Comparison of ENCODE assay signal across 8 cellular contexts in the genomic region with DNA sequence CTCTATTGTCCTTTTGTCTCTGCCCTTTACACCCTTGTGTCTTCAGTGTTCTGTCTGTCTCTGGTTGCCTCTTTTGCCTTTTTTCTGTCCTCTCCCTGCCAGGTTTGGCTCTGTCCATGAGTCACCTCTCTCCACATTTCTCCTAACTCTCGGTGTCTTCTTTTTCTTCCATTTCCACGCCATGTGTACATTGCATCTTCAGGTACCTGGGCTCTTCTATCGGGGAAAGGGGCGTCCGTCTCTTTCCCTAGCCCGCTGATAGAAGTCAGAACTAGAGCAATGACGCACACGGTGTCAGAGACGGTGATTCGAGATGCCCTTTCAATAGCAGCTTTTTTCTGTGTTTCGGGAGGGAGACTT. TPM values are rescaled to one million over a fixed set of nuclear protein-coding genes. Genes with fewer than 3 reads are reported as not detected.
A peak's percentile ranks its signal among the peaks of the same experiment; 100 is the strongest.
DNase-seq lines count a peak whose midpoint lies in the region; ATAC-seq, FAIRE-seq and TF ChIP-seq lines count a peak whose summit lies in the region.

No MANE protein-coding gene starts in this region.

- H3K4me3 ChIP-seq in kidney (ENCODE audit: low read length in 2 of 2) = peak overlapping the region; percentile 83 to 100

- H3K9me3 ChIP-seq in kidney (ENCODE audit: control insufficient read depth in 1 of 2, low read length in 2 of 2) = no peaks in the 10 kb centered on the region

- CTCF ChIA-PET in MCF 10A (lab: Yijun Ruan, JAX) = interaction anchor here (0.6 kb wide), 1 partner anchor 131 kb away, joined by 3 read pairs; no protein-coding TSS in a partner anchor

- H3K4me1 Mint-ChIP-seq in MCF 10A (ENCODE audit: insufficient read depth, unreplicated experiment) = peaks cover 42% of the 10 kb centered on the region

- peaks cover 16% of the 10 kb centered on the region for H3K36me3 Mint-ChIP-seq in MCF 10A (ENCODE audit: insufficient read depth, unreplicated experiment)

- no TSS peak for BruUV-seq in MCF 10A (replicated peaks; lab: Mats Ljungman, UMichigan)

- TF ChIP-seq POLR2A in GM18505 (IDR thresholded peaks at IDR 0.05; ENCODE audit: borderline replicate concordance, extremely low read depth, insufficient read depth, insufficient read length) = no peak

- H3K27ac ChIP-seq in 22Rv1 = peak overlapping the region; percentile 74
- H3K27ac ChIP-seq in kidney (ENCODE audit: low read depth in 2 of 2, low read length in 2 of 2) = peak overlapping the region in 1 of 2 donors; percentile 66

- FAIRE-seq in kidney (lab: Jason Lieb, UNC) = no peak

- peaks cover 0 to 6% of the 10 kb centered on the region in 2 donors for H3K36me3 ChIP-seq in kidney (ENCODE audit: control insufficient read depth in 1 of 2, insufficient read depth in 2 of 2, low read length in 2 of 2)

- no peaks in the 10 kb centered on the region for H3K9me3 Mint-ChIP-seq in MCF 10A (ENCODE audit: unreplicated experiment)

- TF ChIP-seq CTCF in 22Rv1 (IDR thresholded peaks at IDR 0.05) (no peak), MCF 10A (IDR thresholded peaks at IDR 0.05; ENCODE audit: unreplicated experiment) (no peak), kidney (IDR thresholded peaks at IDR 0.05; ENCODE audit: borderline replicate concordance, extremely low read depth, insufficient read depth) (no peak)

- DNase-seq in T follicular helper cell (ENCODE audit: low read depth) (peak; percentile 16), MCF 10A (ENCODE audit: unreplicated experiment) (peak; percentile 34), kidney (no peak)
- peak; percentile 53 for DNase-seq in stimulated activated CD4-positive, alpha-beta T cell treated with anti-CD3 and anti-CD28 coated beads, Interleukin-4, amount 100 ng/mL, for 24 hours

- H3K9ac ChIP-seq in kidney (ENCODE audit: low read length in 2 of 2) = peak overlapping the region; percentile 89 to 97

- no peaks in the 10 kb centered on the region for H3K27me3 Mint-ChIP-seq in MCF 10A (ENCODE audit: insufficient read depth, unreplicated experiment)

- H3K27ac Mint-ChIP-seq in MCF 10A (ENCODE audit: low read depth, unreplicated experiment) = peak overlapping the region; percentile 98

- POLR2A ChIA-PET in MCF 10A (lab: Yijun Ruan, JAX) = interaction anchor here (0.7 to 1.0 kb wide), 6 partner anchors 8 to 1078 kb away, joined by 3 to 7 read pairs (median 3); partner anchors contain the start of gene LSG1

- intact Hi-C loops in MCF 10A (cut with micrococcal nuclease) (no loop called here), kidney (cut with DNase I) (no loop called here)

- ATAC-seq in GM18505 (IDR thresholded peaks at IDR 0.05; ENCODE audit: unreplicated experiment) (peak; percentile 9), HG03521 (IDR thresholded peaks at IDR 0.05; ENCODE audit: unreplicated experiment) (peak; percentile 30), GM18861 (IDR thresholded peaks at IDR 0.05; ENCODE audit: unreplicated experiment) (no peak)

- H3K4me1 ChIP-seq in kidney (ENCODE audit: control insufficient read depth in 1 of 2, insufficient read depth in 1 of 2, low read depth in 1 of 2, low read length in 2 of 2) = peaks cover 2 to 4% of the 10 kb centered on the region in 2 donors

- peak overlapping the region; percentile 100 for H3K4me3 Mint-ChIP-seq in MCF 10A (ENCODE audit: unreplicated experiment)

RNA-seq across cellular contexts. Expression of gene OPA1, which starts 0.6 kb away (rescaled TPM):
- total RNA-seq in MCF 10A (2022) (62.5 and 73.4 TPM in 2 replicates), kidney (56.3 TPM)
- 18.1 TPM for polyA plus RNA-seq in kidney (ENCODE audit: insufficient read depth, low read depth, low replicate concordance)

RNA-seq across cellular contexts. Expression of gene ATP13A4, which starts 39.0 kb away (rescaled TPM):
- total RNA-seq in MCF 10A (2022) = not detected in 2 replicates
- 3.7 TPM for total RNA-seq in kidney
- polyA plus RNA-seq in kidney (ENCODE audit: insufficient read depth, low read depth, low replicate concordance) = 0.49 TPM
